Comparison of ENCODE assay signal across 8 cellular contexts in the genomic region with DNA sequence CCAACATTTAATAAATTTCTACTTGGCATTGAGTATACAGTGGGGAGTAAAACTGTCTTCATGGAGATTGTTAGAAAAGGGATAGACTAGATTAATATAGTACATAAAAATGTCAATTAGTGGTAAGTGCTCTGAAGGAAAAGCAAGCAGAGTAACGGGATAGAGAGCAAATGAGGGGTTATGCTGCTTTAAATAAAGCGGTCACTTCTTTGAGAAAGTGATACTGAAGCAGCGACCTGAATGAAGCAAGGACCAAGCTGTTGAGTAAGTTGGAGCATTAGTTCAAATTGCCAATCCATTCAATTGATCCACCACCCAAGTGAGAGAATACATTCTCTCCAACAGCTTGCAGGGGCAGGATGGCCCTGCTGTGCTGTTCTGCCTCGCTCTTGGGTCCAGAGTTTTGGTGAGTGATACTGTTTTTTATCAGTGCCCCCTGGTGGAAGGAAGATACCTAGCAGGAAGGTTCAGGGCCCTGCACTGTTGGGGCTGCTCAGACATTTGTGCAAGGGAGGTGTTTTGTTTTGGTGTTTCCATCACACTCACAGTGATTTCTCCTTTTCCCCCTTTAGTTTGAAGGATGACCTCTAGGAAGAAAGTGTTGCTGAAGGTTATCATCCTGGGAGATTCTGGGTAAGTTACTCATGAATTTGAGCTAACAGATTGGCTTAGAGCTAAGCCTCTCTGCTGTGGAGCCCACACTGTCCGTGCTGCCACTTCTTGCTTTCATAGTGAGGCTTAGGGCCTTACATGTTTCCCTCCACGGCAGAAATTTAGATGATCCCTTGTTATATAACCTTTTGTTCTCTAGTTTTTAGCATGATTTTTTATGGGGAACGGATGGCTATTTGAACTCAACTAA.
DNase-seq lines count a peak whose midpoint lies in the region; ATAC-seq lines count a peak whose summit lies in the region.

No MANE protein-coding gene starts in this region.

- no peaks in the 10 kb centered on the region for H3K27me3 Mint-ChIP-seq in activated CD4-positive, alpha-beta T cell treated with anti-CD3 and anti-CD28 coated beads, Interleukin-2, amount 10 ng/mL, durations not matched to agents 24 days and 14 days

- peak; percentile 85 for DNase-seq in AG20443 (ENCODE audit: low spot score)
- peak; percentile 20 for DNase-seq in NCI-H446 treated with DMSO at 0.1 percent for 48 hours (lab: John Stamatoyannopoulos, UW)
- peak; percentile 91 for DNase-seq in activated CD4-positive, alpha-beta T cell treated with anti-CD3 and anti-CD28 coated beads, Interleukin-2, amount 10 ng/mL, durations not matched to agents 24 days and 14 days
- peak; percentile 49 to 58 for DNase-seq in dermis microvascular lymphatic vessel endothelial cell (ENCODE audit: low read depth in 2 of 2)
- peak; percentile 66 to 76 for DNase-seq in lung microvascular endothelial cell (ENCODE audit: low read depth in 2 of 2)
- peak; percentile 44 to 78 for DNase-seq in stimulated activated effector memory CD8-positive, alpha-beta T cell treated with anti-CD3 and anti-CD28 coated beads, Interleukin-12 subunit alpha, Interleukin-12 subunit beta, amount 100 ng/mL, for 72 hours (ENCODE audit: low spot score in 2 of 2)

- H3K4me1 Mint-ChIP-seq in activated CD4-positive, alpha-beta T cell treated with anti-CD3 and anti-CD28 coated beads, Interleukin-2, amount 10 ng/mL, durations not matched to agents 24 days and 14 days, result peaks cover 72% of the 10 kb centered on the region
- peaks cover 63% of the 10 kb centered on the region for H3K4me1 Mint-ChIP-seq in stimulated activated effector memory CD8-positive, alpha-beta T cell treated with anti-CD3 and anti-CD28 coated beads, Interleukin-12 subunit alpha, Interleukin-12 subunit beta, amount 100 ng/mL, for 72 hours

- ATAC-seq in GM18858 (IDR thresholded peaks at IDR 0.05; ENCODE audit: unreplicated experiment), result peak; percentile 56
- ATAC-seq in HG03175 (IDR thresholded peaks at IDR 0.05; ENCODE audit: unreplicated experiment), result peak; percentile 80
- ATAC-seq in stimulated activated effector memory CD8-positive, alpha-beta T cell treated with anti-CD3 and anti-CD28 coated beads, Interleukin-12 subunit alpha, Interleukin-12 subunit beta, amount 100 ng/mL, for 72 hours, result peak; percentile 81

- intact Hi-C loops in activated CD4-positive, alpha-beta T cell treated with anti-CD3 and anti-CD28 coated beads, Interleukin-2, amount 10 ng/mL, durations not matched to agents 24 days and 14 days (cut with micrococcal nuclease), result loop anchor here (1.0 to 2.0 kb wide), 7 partner anchors 9 to 435 kb away; partner anchors contain the start of gene RAB7A

- H3K36me3 Mint-ChIP-seq in activated CD4-positive, alpha-beta T cell treated with anti-CD3 and anti-CD28 coated beads, Interleukin-2, amount 10 ng/mL, durations not matched to agents 24 days and 14 days (ENCODE audit: low read depth), result peaks cover 50% of the 10 kb centered on the region
- peaks cover 67% of the 10 kb centered on the region for H3K36me3 Mint-ChIP-seq in stimulated activated effector memory CD8-positive, alpha-beta T cell treated with anti-CD3 and anti-CD28 coated beads, Interleukin-12 subunit alpha, Interleukin-12 subunit beta, amount 100 ng/mL, for 72 hours

- H3K4me3 Mint-ChIP-seq in activated CD4-positive, alpha-beta T cell treated with anti-CD3 and anti-CD28 coated beads, Interleukin-2, amount 10 ng/mL, durations not matched to agents 24 days and 14 days, result peak overlapping the region; percentile 68
- H3K4me3 Mint-ChIP-seq in stimulated activated effector memory CD8-positive, alpha-beta T cell treated with anti-CD3 and anti-CD28 coated beads, Interleukin-12 subunit alpha, Interleukin-12 subunit beta, amount 100 ng/mL, for 72 hours, result peak overlapping the region; percentile 41

- peak overlapping the region; percentile 94 for H3K27ac Mint-ChIP-seq in activated CD4-positive, alpha-beta T cell treated with anti-CD3 and anti-CD28 coated beads, Interleukin-2, amount 10 ng/mL, durations not matched to agents 24 days and 14 days
- peak overlapping the region; percentile 84 for H3K27ac Mint-ChIP-seq in stimulated activated effector memory CD8-positive, alpha-beta T cell treated with anti-CD3 and anti-CD28 coated beads, Interleukin-12 subunit alpha, Interleukin-12 subunit beta, amount 100 ng/mL, for 72 hours

- no peaks in the 10 kb centered on the region for H3K9me3 Mint-ChIP-seq in activated CD4-positive, alpha-beta T cell treated with anti-CD3 and anti-CD28 coated beads, Interleukin-2, amount 10 ng/mL, durations not matched to agents 24 days and 14 days
- H3K9me3 Mint-ChIP-seq in stimulated activated effector memory CD8-positive, alpha-beta T cell treated with anti-CD3 and anti-CD28 coated beads, Interleukin-12 subunit alpha, Interleukin-12 subunit beta, amount 100 ng/mL, for 72 hours, result no peaks in the 10 kb centered on the region

Comparison
In these comparisons a context has a peak if more than half of its experiments do, and no peak if none do; other contexts are left out.
1. Peak in every context shown above with its lines: DNase-seq and ATAC-seq.
2. DNase-seq: peak in every context shown above with its lines; median percentile 91 in activated CD4-positive, alpha-beta T cell treated with anti-CD3 and anti-CD28 coated beads, Interleukin-2, amount 10 ng/mL, durations not matched to agents 24 days and 14 days; 85 in AG20443; 71 in lung microvascular endothelial cell; 61 in stimulated activated effector memory CD8-positive, alpha-beta T cell treated with anti-CD3 and anti-CD28 coated beads, Interleukin-12 subunit alpha, Interleukin-12 subunit beta, amount 100 ng/mL, for 72 hours; 54 in dermis microvascular lymphatic vessel endothelial cell; 20 in NCI-H446 treated with DMSO at 0.1 percent for 48 hours.